ENCODE assay signal across 20 cellular contexts in the genomic region with DNA sequence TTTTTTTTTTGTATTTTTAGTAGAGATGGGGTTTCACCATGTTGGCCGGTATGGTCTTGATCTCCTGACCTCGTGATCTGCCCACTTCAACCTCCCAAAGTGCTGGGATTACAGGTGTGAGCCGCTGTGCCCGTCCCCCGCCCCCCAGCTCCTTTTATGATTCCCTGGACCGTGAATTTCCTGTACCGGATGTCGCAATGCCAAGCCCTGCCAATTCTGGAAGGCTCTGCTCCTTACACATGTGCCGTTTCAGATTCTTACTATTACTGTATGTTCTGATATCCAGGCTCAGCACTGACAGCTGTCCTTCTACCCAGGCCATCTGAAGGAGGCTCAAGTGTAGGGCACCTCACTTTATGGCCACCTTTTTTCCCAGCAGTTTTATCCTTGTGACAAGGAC.
A peak's percentile ranks its signal among the peaks of the same experiment; 100 is the strongest.
DNase-seq lines count a peak whose midpoint lies in the region; ATAC-seq, FAIRE-seq and TF ChIP-seq lines count a peak whose summit lies in the region.
"Had no signal": no experiment of that assay in that cellular context is flagged by ENCODE, and none has a peak within 500 bp of the region (broad histone marks: within the 10 kb centered on the region; RNA-seq: fewer than 3 reads in every experiment).

No MANE protein-coding gene starts in this region.

- 67 to 92% (median 82%) methylated on average over 9 of the region's 9 CpGs for WGBS in heart left ventricle, 4 donors
- 91% methylated on average over 8 of the region's 9 CpGs; no CpG with 5 or more reads in 1 of the 2 experiments for WGBS in H1 (ENCODE audit: extremely low coverage in 1 of 2, insufficient coverage in 1 of 2, insufficient read length in 1 of 2, insufficient replicate concordance in 2 of 2, low coverage in 1 of 2, low lambda C conversion rate in 2 of 2, missing lambda C conversion rate in 1 of 2), 2 experiments
- WGBS in small intestine, 3 donors = 16 to 72% (median 48%) methylated on average over 9 of the region's 9 CpGs

- no peak overlapping the region for H2BK20ac ChIP-seq in H1 (ENCODE audit: low read length)

- TF ChIP-seq RAD21 in H1 (IDR thresholded peaks at IDR 0.05 in 1 of 2, conservative IDR thresholded peaks at IDR 0.05 in 1 of 2; ENCODE audit: low read depth in 2 of 2, low read length in 2 of 2) = no peak

- DNase-seq in heart left ventricle (no peak), right atrium auricular region (ENCODE audit: low spot score) (no peak), HFFc6 (no peak), H1 (ENCODE audit: low read depth in 1 of 2, low spot score in 2 of 2) (no peak), small intestine (peak; percentile 39), C1 segment of cervical spinal cord (lab: John Stamatoyannopoulos, UW) (no peak), HAP-1 (ENCODE audit: low spot score in 2 of 2) (no peak)
- DNase-seq: EL, GF-D8, Karpas-422, NCI-H1417 treated with DMSO at 0.1 percent for 48 hours, NCI-H187, NCI-H510A, NCI-H774, Peyer's patch, T-cell had no signal

- no peak overlapping the region for H3K4ac ChIP-seq in H1 (replicated peaks; ENCODE audit: insufficient read length, low read depth, low read length)

- H3K18ac ChIP-seq in H1 (ENCODE audit: extremely low read depth, low read length) = no peak overlapping the region

- no peak overlapping the region for H3K4me2 ChIP-seq in H1 (ENCODE audit: insufficient read depth in 1 of 2, low read depth in 2 of 2, low read length in 2 of 2)

- peak in 2 of 4 donors; percentile 11 to 33 for ATAC-seq in heart left ventricle
- ATAC-seq: T-cell had no signal

- H3K9me3 ChIP-seq in heart left ventricle = no peaks in the 10 kb centered on the region
- H3K9me3 ChIP-seq in right atrium auricular region = no peaks in the 10 kb centered on the region
- no peaks in the 10 kb centered on the region for H3K9me3 ChIP-seq in H1 (ENCODE audit: insufficient read depth in 2 of 2, low read depth in 1 of 2, low read length in 1 of 2)
- H3K9me3 ChIP-seq in small intestine (ENCODE audit: control insufficient read depth, low read depth) = no peaks in the 10 kb centered on the region
- H3K9me3 ChIP-seq in HAP-1 = no peaks in the 10 kb centered on the region
- H3K9me3 ChIP-seq: Peyer's patch, SJCRH30 had no signal

- H3K36me3 ChIP-seq in heart left ventricle (no peaks in the 10 kb centered on the region), right atrium auricular region (no peaks in the 10 kb centered on the region), H1 (ENCODE audit: control insufficient read depth in 2 of 4, insufficient read depth in 4 of 4, low read length in 3 of 4) (no peaks in the 10 kb centered on the region), small intestine (ENCODE audit: control insufficient read depth in 2 of 2, insufficient read depth in 2 of 2, low read length in 2 of 2) (no peaks in the 10 kb centered on the region), HAP-1 (replicated peaks) (no peaks in the 10 kb centered on the region)
- H3K36me3 ChIP-seq: Peyer's patch, SJCRH30 had no signal

- TF ChIP-seq CTCF in heart left ventricle (IDR thresholded peaks at IDR 0.05) (no peak), right atrium auricular region (IDR thresholded peaks at IDR 0.05) (no peak), HFFc6 (IDR thresholded peaks at IDR 0.05) (no peak), H1 (IDR thresholded peaks at IDR 0.05; ENCODE audit: control extremely low read depth in 1 of 3, insufficient read depth in 1 of 3, low read depth in 1 of 3, low read length in 3 of 3) (no peak)

- no peak overlapping the region for H3K23ac ChIP-seq in H1 (ENCODE audit: insufficient read length)

- H4K20me1 ChIP-seq in H1 (replicated peaks in 1 of 2; ENCODE audit: control insufficient read depth in 1 of 2, insufficient read depth in 2 of 2, low read length in 2 of 2) = no peaks in the 10 kb centered on the region

- H3K14ac ChIP-seq in H1 (ENCODE audit: insufficient read length) = no peak overlapping the region

- H3K4me3 ChIP-seq in heart left ventricle (no peak overlapping the region), right atrium auricular region (no peak overlapping the region), H1 (ENCODE audit: extremely low read depth in 1 of 4, insufficient read depth in 2 of 4, low read depth in 3 of 4, low read length in 4 of 4) (no peak overlapping the region), small intestine (ENCODE audit: low read depth in 1 of 2, low read length in 2 of 2) (no peak overlapping the region), HAP-1 (no peak overlapping the region)
- H3K4me3 ChIP-seq: Peyer's patch, SJCRH30 had no signal

- TF ChIP-seq POLR2A in heart left ventricle (IDR thresholded peaks at IDR 0.05) (no peak), H1 (IDR thresholded peaks at IDR 0.05; ENCODE audit: control extremely low read depth in 1 of 2, low read depth in 2 of 2, low read length in 2 of 2) (no peak)

- no peak overlapping the region; the same call in 1 of the 2 replicates for H2AK5ac ChIP-seq in H1 (ENCODE audit: low read depth, low read length)

- H3K27me3 ChIP-seq in heart left ventricle (no peaks in the 10 kb centered on the region), right atrium auricular region (no peaks in the 10 kb centered on the region), H1 (replicated peaks in 1 of 4; ENCODE audit: control insufficient read depth in 3 of 4, extremely low read depth in 1 of 4, insufficient read depth in 3 of 4, low read length in 3 of 4) (no peaks in the 10 kb centered on the region), small intestine (ENCODE audit: control insufficient read depth in 2 of 2, insufficient read depth in 2 of 2, low read length in 2 of 2) (no peaks in the 10 kb centered on the region), HAP-1 (ENCODE audit: low read depth) (no peaks in the 10 kb centered on the region)
- H3K27me3 ChIP-seq: Peyer's patch, SJCRH30 had no signal

- H3K27ac ChIP-seq in heart left ventricle = peak overlapping the region in 8 of 12 donors; percentile 9 to 68 (median 28)
- H3K27ac ChIP-seq in right atrium auricular region = peak overlapping the region in 1 of 2 donors; percentile 82
- no peak overlapping the region for H3K27ac ChIP-seq in H1 (ENCODE audit: low read depth, low read length)
- H3K27ac ChIP-seq in small intestine (ENCODE audit: low read depth in 1 of 2, low read length in 1 of 2) = no peak overlapping the region
- H3K27ac ChIP-seq: Peyer's patch, SJCRH30 had no signal

- FAIRE-seq in H1 (lab: Jason Lieb, UNC) (no peak), small intestine (lab: Jason Lieb, UNC) (no peak)
- FAIRE-seq: A204.1, GM19239 had no signal

- CTCF ChIA-PET in H1 (lab: Charles Lee; ENCODE audit: partially characterized antibody) = interaction anchor here (0.6 to 2.0 kb wide), 15 partner anchors 10 to 505 kb away, joined by 3 to 5 read pairs (median 3); no protein-coding TSS in a partner anchor

- H2BK5ac ChIP-seq in H1 (ENCODE audit: low read depth, low read length) = no peak overlapping the region

- no peak overlapping the region for H4K8ac ChIP-seq in H1 (ENCODE audit: extremely low read depth, insufficient read depth, low read length)

- H2AFZ ChIP-seq in H1 (ENCODE audit: low read length) = peak overlapping the region; percentile 58; the same call in 1 of the 2 replicates

- POLR2A ChIA-PET in H1 (lab: Charles Lee; ENCODE audit: partially characterized antibody) = no interaction called here

- intact Hi-C loops in heart left ventricle (cut with DNase I) = no loop called here

- no peaks in the 10 kb centered on the region for H3K79me2 ChIP-seq in H1 (ENCODE audit: control insufficient read depth in 1 of 2, insufficient read depth in 2 of 2, low read length in 2 of 2)

- no peaks in the 10 kb centered on the region for H3K9me3 Mint-ChIP-seq in HFFc6

- H2BK12ac ChIP-seq in H1 (ENCODE audit: low read depth, low read length) = no peak overlapping the region

- H3K4me3 Mint-ChIP-seq in HFFc6 = no peak overlapping the region
- H3K4me3 Mint-ChIP-seq: B cell, T-cell had no signal

- H4K5ac ChIP-seq in H1 (ENCODE audit: insufficient read length, low read depth, low read length) = no peak overlapping the region

- no peaks in the 10 kb centered on the region for H3K23me2 ChIP-seq in H1 (ENCODE audit: low read depth, low read length)

- peak overlapping the region; percentile 30; the same call in 1 of the 2 replicates for H3K27ac Mint-ChIP-seq in HFFc6
- H3K27ac Mint-ChIP-seq: B cell, T-cell had no signal

- no peak overlapping the region for H3K56ac ChIP-seq in H1 (replicated peaks; ENCODE audit: insufficient read length, low read depth, low read length)

- no peak overlapping the region for H2BK120ac ChIP-seq in H1 (replicated peaks; ENCODE audit: low read depth, low read length)

- no peak for TF ChIP-seq EP300 in H1 (IDR thresholded peaks at IDR 0.05; ENCODE audit: borderline replicate concordance in 1 of 2, low read depth in 2 of 2, low read length in 2 of 2)

- no peaks in the 10 kb centered on the region for H3K27me3 Mint-ChIP-seq in HFFc6 (ENCODE audit: insufficient read depth)
- H3K27me3 Mint-ChIP-seq: B cell, T-cell had no signal

- in situ Hi-C loops in HAP-1 (cut with MboI; ENCODE audit: low sequenced_read_pairs) = no loop called here

- no peak overlapping the region for H4K91ac ChIP-seq in H1 (replicated peaks; ENCODE audit: insufficient read length, low read length)

- H3K4me1 ChIP-seq in heart left ventricle (peaks cover 3 to 39% (median 12%) of the 10 kb centered on the region in 12 donors), right atrium auricular region (peaks cover 0 to 38% of the 10 kb centered on the region in 2 donors), H1 (replicated peaks in 1 of 4; ENCODE audit: control insufficient read depth in 3 of 4, insufficient read depth in 4 of 4, low read length in 3 of 4) (peaks cover 0 to 3% (median 0%) of the 10 kb centered on the region in 4 experiments; a peak in 1 of 7 replicates), small intestine (ENCODE audit: control insufficient read depth in 2 of 2, insufficient read depth in 1 of 2, low read depth in 1 of 2, low read length in 1 of 2) (peaks cover 0 to 2% of the 10 kb centered on the region in 2 donors), HAP-1 (no peaks in the 10 kb centered on the region)
- H3K4me1 ChIP-seq: Peyer's patch, SJCRH30 had no signal

- H3K36me3 Mint-ChIP-seq in HFFc6 (ENCODE audit: low read depth) = no peaks in the 10 kb centered on the region
- H3K36me3 Mint-ChIP-seq: T-cell had no signal

- H3K9ac ChIP-seq in H1 (replicated peaks in 1 of 4; ENCODE audit: extremely low read depth in 1 of 4, low read depth in 3 of 4, low read length in 3 of 4) = no peak overlapping the region

- no peaks in the 10 kb centered on the region for H3K79me1 ChIP-seq in H1 (ENCODE audit: low read depth, low read length)

- H3K4me1 Mint-ChIP-seq in HFFc6 (ENCODE audit: low read depth) = peaks cover 68% of the 10 kb centered on the region
- H3K4me1 Mint-ChIP-seq: B cell, T-cell had no signal

- no peak overlapping the region for H2BK15ac ChIP-seq in H1 (ENCODE audit: low read length)

TF ChIP-seq in H1, 55 proteins besides CTCF, POLR2A, EP300 and RAD21:
- TF ChIP-seq CBX8 (IDR thresholded peaks at IDR 0.05; ENCODE audit: borderline replicate concordance, low read depth, low read length) (no peak), CEBPB (IDR thresholded peaks at IDR 0.05; ENCODE audit: low read depth, low read length) (peak; percentile 36; the same call in 1 of the 2 replicates)

Comparison
In these comparisons a context has a peak if more than half of its experiments do, and no peak if none do; other contexts are left out.
1. H3K27ac ChIP-seq: peak in heart left ventricle (8 of 12); none in H1 (single experiment) and small intestine (0 of 2).